ENCODE assay signal across 1 cellular context in the genomic region with DNA sequence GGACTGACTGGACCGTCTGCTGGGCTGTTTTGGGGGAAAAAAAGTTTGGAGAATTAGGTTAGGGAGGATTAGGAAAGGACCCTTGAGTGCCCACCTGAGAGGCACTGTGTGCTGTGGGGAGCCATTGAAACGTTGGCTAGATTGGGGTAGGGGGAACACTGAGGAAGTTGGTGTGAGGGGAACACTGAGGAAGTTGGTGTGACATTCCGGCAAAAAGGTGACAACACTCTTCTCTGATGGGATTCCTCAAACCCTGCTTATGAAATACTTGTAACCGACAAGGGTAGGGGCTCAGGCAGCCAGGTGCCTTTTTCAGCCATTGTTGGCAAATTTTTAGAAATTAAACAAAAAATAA.
TF ChIP-seq lines count a peak whose summit lies in the region.

No MANE protein-coding gene starts in this region.

TF ChIP-seq in HepG2, 621 proteins besides CTCF, POLR2A, EP300 and RAD21:
- TF ChIP-seq, protein P1, sequence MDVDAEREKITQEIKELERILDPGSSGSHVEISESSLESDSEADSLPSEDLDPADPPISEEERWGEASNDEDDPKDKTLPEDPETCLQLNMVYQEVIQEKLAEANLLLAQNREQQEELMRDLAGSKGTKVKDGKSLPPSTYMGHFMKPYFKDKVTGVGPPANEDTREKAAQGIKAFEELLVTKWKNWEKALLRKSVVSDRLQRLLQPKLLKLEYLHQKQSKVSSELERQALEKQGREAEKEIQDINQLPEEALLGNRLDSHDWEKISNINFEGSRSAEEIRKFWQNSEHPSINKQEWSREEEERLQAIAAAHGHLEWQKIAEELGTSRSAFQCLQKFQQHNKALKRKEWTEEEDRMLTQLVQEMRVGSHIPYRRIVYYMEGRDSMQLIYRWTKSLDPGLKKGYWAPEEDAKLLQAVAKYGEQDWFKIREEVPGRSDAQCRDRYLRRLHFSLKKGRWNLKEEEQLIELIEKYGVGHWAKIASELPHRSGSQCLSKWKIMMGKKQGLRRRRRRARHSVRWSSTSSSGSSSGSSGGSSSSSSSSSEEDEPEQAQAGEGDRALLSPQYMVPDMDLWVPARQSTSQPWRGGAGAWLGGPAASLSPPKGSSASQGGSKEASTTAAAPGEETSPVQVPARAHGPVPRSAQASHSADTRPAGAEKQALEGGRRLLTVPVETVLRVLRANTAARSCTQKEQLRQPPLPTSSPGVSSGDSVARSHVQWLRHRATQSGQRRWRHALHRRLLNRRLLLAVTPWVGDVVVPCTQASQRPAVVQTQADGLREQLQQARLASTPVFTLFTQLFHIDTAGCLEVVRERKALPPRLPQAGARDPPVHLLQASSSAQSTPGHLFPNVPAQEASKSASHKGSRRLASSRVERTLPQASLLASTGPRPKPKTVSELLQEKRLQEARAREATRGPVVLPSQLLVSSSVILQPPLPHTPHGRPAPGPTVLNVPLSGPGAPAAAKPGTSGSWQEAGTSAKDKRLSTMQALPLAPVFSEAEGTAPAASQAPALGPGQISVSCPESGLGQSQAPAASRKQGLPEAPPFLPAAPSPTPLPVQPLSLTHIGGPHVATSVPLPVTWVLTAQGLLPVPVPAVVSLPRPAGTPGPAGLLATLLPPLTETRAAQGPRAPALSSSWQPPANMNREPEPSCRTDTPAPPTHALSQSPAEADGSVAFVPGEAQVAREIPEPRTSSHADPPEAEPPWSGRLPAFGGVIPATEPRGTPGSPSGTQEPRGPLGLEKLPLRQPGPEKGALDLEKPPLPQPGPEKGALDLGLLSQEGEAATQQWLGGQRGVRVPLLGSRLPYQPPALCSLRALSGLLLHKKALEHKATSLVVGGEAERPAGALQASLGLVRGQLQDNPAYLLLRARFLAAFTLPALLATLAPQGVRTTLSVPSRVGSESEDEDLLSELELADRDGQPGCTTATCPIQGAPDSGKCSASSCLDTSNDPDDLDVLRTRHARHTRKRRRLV (CRISPR knock-in tag; IDR thresholded peaks at IDR 0.05) = peak; percentile 42; the same call in 1 of the 2 replicates
- TF ChIP-seq, protein P2, sequence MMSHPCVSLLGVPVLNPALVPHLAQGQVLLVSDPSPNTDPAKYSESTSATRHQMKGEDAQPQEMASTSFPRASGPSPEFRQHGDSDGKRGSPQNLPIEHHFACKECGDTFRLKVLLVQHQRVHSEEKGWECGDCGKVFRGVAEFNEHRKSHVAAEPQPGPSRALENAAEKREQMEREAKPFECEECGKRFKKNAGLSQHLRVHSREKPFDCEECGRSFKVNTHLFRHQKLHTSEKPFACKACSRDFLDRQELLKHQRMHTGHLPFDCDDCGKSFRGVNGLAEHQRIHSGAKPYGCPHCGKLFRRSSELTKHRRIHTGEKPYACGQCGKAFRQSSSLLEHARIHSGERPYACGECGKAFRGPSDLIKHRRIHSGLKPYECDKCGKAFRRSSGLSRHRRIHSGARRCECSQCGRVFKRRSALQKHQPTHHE (CRISPR knock-in tag; IDR thresholded peaks at IDR 0.05; ENCODE audit: borderline replicate concordance) = 0 out of 2 replicates have a peak, but pooled peaks have one; percentile 7
- TF ChIP-seq FOXA3 (CRISPR knock-in tag; IDR thresholded peaks at IDR 0.05) (no peak), PCBP2 (optimal IDR thresholded peaks at IDR 0.05; ENCODE audit: low read depth, low read length, poor library complexity, severe bottlenecking) (peak; percentile 19)
